ENCODE assay signal across 25 cellular contexts in the genomic region with DNA sequence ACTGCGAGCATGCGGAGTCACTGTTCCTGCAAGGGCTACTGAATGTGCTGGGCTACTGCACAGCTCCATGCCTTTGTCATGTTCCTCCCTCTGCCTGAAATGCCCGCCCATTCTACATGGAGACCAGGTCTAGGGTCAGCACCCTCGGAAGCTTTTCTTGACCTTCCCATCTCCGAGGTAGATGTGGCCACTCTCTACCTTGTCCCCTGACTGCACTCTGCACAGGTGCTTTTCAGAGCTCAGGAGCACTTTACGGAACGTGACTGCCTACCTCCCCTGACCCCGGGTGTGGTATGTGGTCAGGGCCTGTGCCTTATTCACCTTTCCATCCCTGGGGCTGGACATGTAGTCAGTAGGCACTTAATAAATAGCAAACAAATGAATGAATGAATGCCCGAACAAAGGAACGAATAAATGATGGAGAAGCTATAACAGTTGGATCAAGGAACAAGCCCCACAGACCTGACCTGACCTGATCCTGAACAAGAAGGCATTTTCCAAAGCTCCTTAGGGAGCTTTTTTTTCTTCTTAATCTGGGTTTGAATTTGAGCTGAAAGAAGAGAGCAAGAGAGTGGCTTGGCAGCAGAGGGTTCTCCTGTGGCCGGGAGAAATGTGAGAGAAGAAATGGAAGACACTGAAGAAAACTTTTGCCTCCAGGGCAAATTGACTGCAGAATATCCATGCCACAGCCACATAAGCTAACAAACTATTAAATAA. TPM values are rescaled to one million over a fixed set of nuclear protein-coding genes. Genes with fewer than 3 reads are reported as not detected.
"Had no signal": no experiment of that assay in that cellular context is flagged by ENCODE, and none has a peak within 500 bp of the region (broad histone marks: within the 10 kb centered on the region; RNA-seq: fewer than 3 reads in every experiment).

No MANE protein-coding gene starts in this region.

- FAIRE-seq: keratinocyte had no signal

- ATAC-seq: left colon; mucosa of descending colon; stimulated activated naive CD8-positive, alpha-beta T cell treated with anti-CD3 and anti-CD28 coated beads, Interleukin-15, Interleukin-2, amounts not matched to agents 100 U/mL and 50 U/mL, for 24 hours had no signal

- DNase-seq: activated CD4-positive, alpha-beta T cell treated with anti-CD3 and anti-CD28 coated beads, Interleukin-2, amount 50 U/mL, for 4 hours; activated naive CD8-positive, alpha-beta T cell treated with anti-CD3 and anti-CD28 coated beads, Interleukin-2, amount 10 ng/mL, durations not matched to agents 7 days and 5 days; amniotic stem cell; cortex of kidney; heart right ventricle; left colon; mesenchymal stem cell; mucosa of descending colon; naive B cell; retina; sigmoid colon; stimulated activated CD4-positive, alpha-beta T cell treated with anti-CD3 and anti-CD28 coated beads, Interleukin-4, amount 100 ng/mL, for 1 hour; stimulated activated naive CD8-positive, alpha-beta T cell treated with anti-CD3 and anti-CD28 coated beads, Interleukin-15, Interleukin-2, amounts not matched to agents 100 U/mL and 50 U/mL, for 24 hours; T-helper 1 cell had no signal

- H3K4me2 ChIP-seq: smooth muscle cell had no signal

- H3K4me3 ChIP-seq: breast epithelium, heart right ventricle, mucosa of descending colon, sigmoid colon, smooth muscle cell, upper lobe of left lung had no signal

- H3K4me3 Mint-ChIP-seq: activated naive CD8-positive, alpha-beta T cell treated with anti-CD3 and anti-CD28 coated beads, Interleukin-2, amount 10 ng/mL, durations not matched to agents 7 days and 5 days; activated T-helper 1 cell treated with anti-CD3 and anti-CD28 coated beads, Interleukin-12 subunit alpha, Interleukin-12 subunit beta, Interleukin-2, Interleukin-4 antibody, amounts not matched to agents 30 ng/mL and 10 ng/mL and 1 ng/mL, durations not matched to agents 14 hours and 24 hours and 36 hours; naive B cell; neural crest cell; WTC11 had no signal

- H3K9me3 ChIP-seq: breast epithelium, heart right ventricle, mucosa of descending colon, sigmoid colon, upper lobe of left lung had no signal

- H3K4me1 Mint-ChIP-seq: activated naive CD8-positive, alpha-beta T cell treated with anti-CD3 and anti-CD28 coated beads, Interleukin-2, amount 10 ng/mL, durations not matched to agents 7 days and 5 days; naive B cell had no signal

- H3K36me3 Mint-ChIP-seq: activated naive CD8-positive, alpha-beta T cell treated with anti-CD3 and anti-CD28 coated beads, Interleukin-2, amount 10 ng/mL, durations not matched to agents 7 days and 5 days; naive B cell; WTC11 had no signal

- H3K27ac ChIP-seq: breast epithelium, epithelial cell of prostate, heart right ventricle, sigmoid colon, upper lobe of left lung had no signal

- H3K9me3 Mint-ChIP-seq: activated naive CD8-positive, alpha-beta T cell treated with anti-CD3 and anti-CD28 coated beads, Interleukin-2, amount 10 ng/mL, durations not matched to agents 7 days and 5 days; activated T-helper 1 cell treated with anti-CD3 and anti-CD28 coated beads, Interleukin-12 subunit alpha, Interleukin-12 subunit beta, Interleukin-2, Interleukin-4 antibody, amounts not matched to agents 30 ng/mL and 10 ng/mL and 1 ng/mL, durations not matched to agents 14 hours and 24 hours and 36 hours; naive B cell; neural crest cell; WTC11 had no signal

- H3K27ac Mint-ChIP-seq: activated naive CD8-positive, alpha-beta T cell treated with anti-CD3 and anti-CD28 coated beads, Interleukin-2, amount 10 ng/mL, durations not matched to agents 7 days and 5 days; activated T-helper 1 cell treated with anti-CD3 and anti-CD28 coated beads, Interleukin-12 subunit alpha, Interleukin-12 subunit beta, Interleukin-2, Interleukin-4 antibody, amounts not matched to agents 30 ng/mL and 10 ng/mL and 1 ng/mL, durations not matched to agents 14 hours and 24 hours and 36 hours; progenitor cell of endocrine pancreas; WTC11 had no signal

- H3K4me1 ChIP-seq: breast epithelium, sigmoid colon, upper lobe of left lung had no signal

- H3K36me3 ChIP-seq: breast epithelium, heart right ventricle, sigmoid colon, upper lobe of left lung had no signal

RNA-seq across cellular contexts. Expression of a gene that starts 7.9 kb away (rescaled TPM):
- total RNA-seq: activated naive CD8-positive, alpha-beta T cell treated with anti-CD3 and anti-CD28 coated beads, Interleukin-2, amount 10 ng/mL, durations not matched to agents 7 days and 5 days; activated T-helper 1 cell treated with anti-CD3 and anti-CD28 coated beads, Interleukin-12 subunit alpha, Interleukin-12 subunit beta, Interleukin-2, Interleukin-4 antibody, amounts not matched to agents 30 ng/mL and 10 ng/mL and 1 ng/mL, durations not matched to agents 14 hours and 24 hours and 36 hours; fibroblast of villous mesenchyme; heart right ventricle; left colon; mucosa of descending colon; osteoblast; progenitor cell of endocrine pancreas; smooth muscle cell had no signal
